25 cellular contexts compared by ENCODE assay signal in the genomic region with DNA sequence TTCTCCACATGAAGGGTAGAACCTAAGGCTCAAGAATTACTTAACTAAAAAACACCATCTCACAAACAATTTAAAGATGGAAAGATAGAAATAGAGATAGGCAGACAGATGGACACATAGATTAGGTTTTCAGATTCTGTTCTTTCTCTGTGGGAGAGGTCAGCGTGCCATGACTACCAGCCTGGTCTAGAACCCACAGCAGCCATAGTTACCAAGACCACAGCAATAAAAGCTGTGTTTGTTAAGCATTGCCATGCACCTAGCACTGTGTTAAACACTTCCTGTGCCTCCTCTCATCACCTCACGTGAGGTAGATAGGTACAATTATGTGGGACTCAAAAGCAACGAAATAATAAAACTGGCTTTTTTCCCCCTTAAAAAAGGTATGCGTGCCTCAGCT.
A peak's percentile ranks its signal among the peaks of the same experiment; 100 is the strongest.
DNase-seq lines count a peak whose midpoint lies in the region; ATAC-seq, FAIRE-seq and TF ChIP-seq lines count a peak whose summit lies in the region.
"Had no signal": no experiment of that assay in that cellular context is flagged by ENCODE, and none has a peak within 500 bp of the region (broad histone marks: within the 10 kb centered on the region; RNA-seq: fewer than 3 reads in every experiment).

No MANE protein-coding gene starts in this region.

- no peak overlapping the region for H3K9ac ChIP-seq in trophoblast cell (ENCODE audit: low read length)

- H3K4ac ChIP-seq in trophoblast cell (ENCODE audit: low read depth, low read length) = no peak overlapping the region

- H3K36me3 ChIP-seq in ACC112 (ENCODE audit: insufficient read depth, low read length) (peaks cover 11% of the 10 kb centered on the region), trophoblast cell (ENCODE audit: control insufficient read depth in 1 of 2, insufficient read depth in 2 of 2, low read length in 2 of 2) (peaks cover 5% of the 10 kb centered on the region in 2 experiments)
- no peaks in the 10 kb centered on the region for H3K36me3 ChIP-seq in naive thymus-derived CD4-positive, alpha-beta T cell (ENCODE audit: control insufficient read depth in 2 of 3, insufficient read depth in 3 of 3, low read length in 3 of 3)
- H3K36me3 ChIP-seq: lower lobe of right lung, Peyer's patch, right lobe of liver, SJCRH30 had no signal

- intact Hi-C loops in naive thymus-derived CD4-positive, alpha-beta T cell (cut with micrococcal nuclease) = no loop called here

- no peaks in the 10 kb centered on the region for H3K9me3 ChIP-seq in trophoblast cell (ENCODE audit: insufficient read depth, low read depth, low read length)
- H3K9me3 ChIP-seq in naive thymus-derived CD4-positive, alpha-beta T cell (ENCODE audit: control insufficient read depth in 2 of 3, low read length in 3 of 3) = no peaks in the 10 kb centered on the region
- H3K9me3 ChIP-seq: lower lobe of right lung, Peyer's patch, right lobe of liver, SJCRH30 had no signal

- no peak overlapping the region for H2BK5ac ChIP-seq in trophoblast cell (ENCODE audit: low read depth, low read length, poor library complexity)

- H3K9me3 Mint-ChIP-seq in naive thymus-derived CD4-positive, alpha-beta T cell = peaks cover 0 to 3% (median 0%) of the 10 kb centered on the region in 11 donors
- H3K9me3 Mint-ChIP-seq: CD4-positive, alpha-beta memory T cell; neural crest cell had no signal

- no peak overlapping the region for H2BK12ac ChIP-seq in trophoblast cell (ENCODE audit: low read length)

- H3K79me2 ChIP-seq in ACC112 (ENCODE audit: control insufficient read depth, insufficient read depth, low read length, unreplicated experiment) (no peaks in the 10 kb centered on the region), trophoblast cell (ENCODE audit: control insufficient read depth, insufficient read depth, low read length, poor library complexity) (no peaks in the 10 kb centered on the region)

- ATAC-seq in naive thymus-derived CD4-positive, alpha-beta T cell = no peak
- ATAC-seq: lower lobe of right lung, right lobe of liver had no signal

- peak; percentile 6 for FAIRE-seq in H54 (lab: Jason Lieb, UNC)

- H2AK5ac ChIP-seq in trophoblast cell (ENCODE audit: low read length) = no peak overlapping the region

- POLR2A ChIA-PET in naive thymus-derived CD4-positive, alpha-beta T cell (lab: Charles Lee) = no interaction called here

- TF ChIP-seq POLR2A in H54 (IDR thresholded peaks at IDR 0.05; ENCODE audit: low read depth, low read length) = no peak

- no peak overlapping the region for H4K12ac ChIP-seq in trophoblast cell (ENCODE audit: low read depth, low read length)

- peaks cover 28% of the 10 kb centered on the region for H3K4me1 ChIP-seq in ACC112 (ENCODE audit: control insufficient read depth, insufficient read depth, low read length, unreplicated experiment)
- H3K4me1 ChIP-seq in trophoblast cell (ENCODE audit: control insufficient read depth in 1 of 2, insufficient read depth in 2 of 2, low read length in 2 of 2) = peaks cover 0 to 5% of the 10 kb centered on the region in 2 experiments
- no peaks in the 10 kb centered on the region for H3K4me1 ChIP-seq in naive thymus-derived CD4-positive, alpha-beta T cell (ENCODE audit: control insufficient read depth in 2 of 2, insufficient read depth in 2 of 2, low read length in 2 of 2)
- H3K4me1 ChIP-seq: SJCRH30 had no signal

- H4K8ac ChIP-seq in trophoblast cell (ENCODE audit: low read depth, low read length) = no peak overlapping the region

- H3K4me3 ChIP-seq in ACC112 (ENCODE audit: low read depth, low read length) = no peak overlapping the region
- no peak overlapping the region for H3K4me3 ChIP-seq in trophoblast cell (ENCODE audit: low read depth, low read length)
- no peak overlapping the region for H3K4me3 ChIP-seq in naive thymus-derived CD4-positive, alpha-beta T cell (ENCODE audit: low read length)
- H3K4me3 ChIP-seq: lower lobe of right lung, Peyer's patch, right lobe of liver, SJCRH30 had no signal

- H3K4me3 Mint-ChIP-seq in naive thymus-derived CD4-positive, alpha-beta T cell = no peak overlapping the region
- H3K4me3 Mint-ChIP-seq: CD4-positive, alpha-beta memory T cell; neural crest cell had no signal

- peaks cover 7% of the 10 kb centered on the region for H3K79me1 ChIP-seq in trophoblast cell (ENCODE audit: low read length)

- DNase-seq in H54 (ENCODE audit: insufficient read length, low spot score) (no peak), RPMI7951 (ENCODE audit: low read depth) (peak; percentile 32), trophoblast cell (peak; percentile 68 to 80), cerebellar cortex (ENCODE audit: low spot score) (no peak), NCI-H1417 treated with DMSO at 0.1 percent for 48 hours (lab: John Stamatoyannopoulos, UW) (no peak)
- DNase-seq in naive thymus-derived CD4-positive, alpha-beta T cell = no peak
- DNase-seq: activated CD4-positive, alpha-beta T cell treated with anti-CD3 and anti-CD28 coated beads for 1 hour; activated CD8-positive, alpha-beta memory T cell treated with anti-CD3 and anti-CD28 coated beads for 24 hours; activated naive CD4-positive, alpha-beta T cell treated with Interleukin-2 at 50 U/mL for 16 hours; activated T-cell treated with anti-CD3 and anti-CD28 coated beads, Interleukin-2, amount 50 U/mL, for 1 hour; CD4-positive, alpha-beta memory T cell; DMS 273 treated with DMSO at 0.1 percent for 48 hours; lower lobe of right lung; NCI-H2081 treated with DMSO at 0.1 percent for 48 hours; NCI-H446 treated with DMSO at 0.1 percent for 48 hours; Peyer's patch; posterior cingulate gyrus; right lobe of liver; SJCRH30; stimulated activated CD4-positive, alpha-beta T cell treated with anti-CD3 and anti-CD28 coated beads, Interleukin-15, amount 100 ng/mL, for 24 hours; substantia nigra; T-helper 1 cell had no signal

- H2AFZ ChIP-seq in ACC112 (ENCODE audit: low read length, unreplicated experiment) (no peak overlapping the region), trophoblast cell (ENCODE audit: insufficient read depth, low read length, poor library complexity) (no peak overlapping the region)

- H3K27ac Mint-ChIP-seq in naive thymus-derived CD4-positive, alpha-beta T cell = no peak overlapping the region
- H3K27ac Mint-ChIP-seq: CD4-positive, alpha-beta memory T cell had no signal

- H3K4me2 ChIP-seq in trophoblast cell (ENCODE audit: low read length) = no peak overlapping the region

- H2BK120ac ChIP-seq in trophoblast cell (ENCODE audit: insufficient read depth, low read length, poor library complexity) = no peak overlapping the region

- peaks cover 0 to 2% (median 0%) of the 10 kb centered on the region in 7 donors for H3K4me1 Mint-ChIP-seq in naive thymus-derived CD4-positive, alpha-beta T cell

- peaks cover 20 to 29% (median 23%) of the 10 kb centered on the region in 5 donors for H3K27me3 Mint-ChIP-seq in naive thymus-derived CD4-positive, alpha-beta T cell

- no peak overlapping the region for H4K91ac ChIP-seq in trophoblast cell (ENCODE audit: low read depth, low read length)

- no peaks in the 10 kb centered on the region for H3K36me3 Mint-ChIP-seq in naive thymus-derived CD4-positive, alpha-beta T cell
- H3K36me3 Mint-ChIP-seq: CD4-positive, alpha-beta memory T cell had no signal

- CTCF ChIA-PET in naive thymus-derived CD4-positive, alpha-beta T cell (lab: Charles Lee) = no interaction called here

- WGBS in trophoblast cell (ENCODE audit: extremely low coverage, insufficient coverage, insufficient read length) = no CpG with 5 or more reads among the region's 4 CpGs

- H3K18ac ChIP-seq in trophoblast cell (ENCODE audit: low read length) = no peak overlapping the region

- peak overlapping the region; percentile 63 for H3K27ac ChIP-seq in ACC112 (ENCODE audit: low read depth, low read length)
- no peak overlapping the region for H3K27ac ChIP-seq in trophoblast cell (ENCODE audit: low read depth, low read length)
- H3K27ac ChIP-seq in naive thymus-derived CD4-positive, alpha-beta T cell (ENCODE audit: low read depth, low read length) = no peak overlapping the region
- H3K27ac ChIP-seq: HL-60, lower lobe of right lung, Peyer's patch, right lobe of liver, SJCRH30 had no signal

- H3K27me3 ChIP-seq in ACC112 (ENCODE audit: insufficient read depth, low read length) = no peaks in the 10 kb centered on the region
- no peaks in the 10 kb centered on the region for H3K27me3 ChIP-seq in trophoblast cell (ENCODE audit: insufficient read depth, low read length)
- no peaks in the 10 kb centered on the region for H3K27me3 ChIP-seq in naive thymus-derived CD4-positive, alpha-beta T cell (ENCODE audit: control insufficient read depth in 2 of 2, insufficient read depth in 2 of 2, low read length in 2 of 2)
- H3K27me3 ChIP-seq: Peyer's patch, right lobe of liver, SJCRH30 had no signal

- H3K23ac ChIP-seq in trophoblast cell (ENCODE audit: low read length) = no peak overlapping the region

- no peak overlapping the region for H3K14ac ChIP-seq in trophoblast cell (ENCODE audit: low read length)

Comparison
In these comparisons a context has a peak if more than half of its experiments do, and no peak if none do; other contexts are left out.
1. DNase-seq: peak in RPMI7951 (single experiment) and trophoblast cell (2 of 2); none in H54 (single experiment), cerebellar cortex (single experiment), NCI-H1417 treated with DMSO at 0.1 percent for 48 hours (single experiment) and naive thymus-derived CD4-positive, alpha-beta T cell (0 of 9).